In the genomic region with DNA sequence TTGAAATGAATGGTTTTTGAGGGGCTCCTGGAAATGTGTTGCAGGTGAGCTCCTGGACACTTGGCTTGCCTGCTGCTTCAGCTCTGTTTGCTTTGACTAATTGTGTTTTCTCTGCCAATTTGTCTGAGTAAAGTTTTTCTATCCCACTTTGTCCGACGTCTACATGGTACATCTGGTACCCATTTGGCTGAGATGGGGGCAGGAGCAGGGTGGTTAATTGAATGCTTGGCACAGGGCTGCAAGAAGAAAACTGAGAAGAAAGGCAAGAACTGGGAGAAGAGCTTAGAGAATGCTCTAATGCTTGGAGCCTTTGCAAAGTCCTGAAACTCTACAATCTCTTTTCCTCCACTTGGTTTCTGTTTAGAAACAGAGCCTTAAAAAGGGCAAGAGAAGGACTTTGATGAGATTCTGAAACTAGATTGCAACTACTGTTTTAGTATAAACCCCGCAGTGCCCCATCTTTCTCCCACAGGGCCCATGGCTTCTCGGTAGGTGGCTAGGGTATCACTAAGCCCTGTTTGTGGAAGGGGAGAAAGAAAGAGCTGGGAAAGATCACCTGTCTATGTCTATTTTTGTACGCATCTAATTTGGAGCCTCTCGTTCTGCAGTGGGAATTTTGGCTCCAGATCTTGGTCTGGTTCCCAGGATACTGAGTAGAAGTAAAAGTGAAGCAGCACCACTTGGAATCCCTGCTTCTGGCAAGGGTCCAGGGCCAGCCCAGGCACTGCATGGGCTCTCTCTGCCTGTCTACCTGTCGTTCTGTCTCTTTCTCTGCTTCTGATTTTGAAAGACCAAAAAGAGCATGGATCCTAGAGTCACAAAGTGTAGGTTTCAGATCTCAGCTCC, we compare ENCODE assay signal across 14 cellular contexts.
DNase-seq lines count a peak whose midpoint lies in the region; ATAC-seq and TF ChIP-seq lines count a peak whose summit lies in the region.
"Had no signal": no experiment of that assay in that cellular context is flagged by ENCODE, and none has a peak within 500 bp of the region (broad histone marks: within the 10 kb centered on the region; RNA-seq: fewer than 3 reads in every experiment).

No MANE protein-coding gene starts in this region.

- no peaks in the 10 kb centered on the region for H3K27me3 Mint-ChIP-seq in activated CD4-positive, alpha-beta memory T cell treated with anti-CD3 and anti-CD28 coated beads, Interleukin-2, amount 10 ng/mL, durations not matched to agents 7 days and 5 days
- H3K27me3 Mint-ChIP-seq: memory B cell had no signal

- H3K4me2 ChIP-seq in PC-3 (ENCODE audit: low read length) = no peak overlapping the region

- no peak overlapping the region for H2AFZ ChIP-seq in PC-3 (ENCODE audit: low read length)

- H3K9me2 ChIP-seq in PC-3 (replicated peaks; ENCODE audit: low read length) = no peaks in the 10 kb centered on the region

- POLR2A ChIA-PET in PC-3 (lab: Charles Lee; ENCODE audit: unreplicated experiment) = no interaction called here
- POLR2A ChIA-PET in activated CD4-positive, alpha-beta memory T cell treated with anti-CD3 and anti-CD28 coated beads, Interleukin-2, amount 10 ng/mL, durations not matched to agents 7 days and 5 days (lab: Charles Lee) = no interaction called here

- no peaks in the 10 kb centered on the region for H3F3A ChIP-seq in PC-3 (ENCODE audit: low read length, unreplicated experiment)

- H3K9ac ChIP-seq in PC-3 (ENCODE audit: low read length) (no peak overlapping the region), stomach smooth muscle (ENCODE audit: low read length in 2 of 2) (peak overlapping the region in 1 of 2 donors; percentile 61)

- DNase-seq in PC-3 (no peak), heart right ventricle (peak; percentile 72 to 77), AML-193 (lab: John Stamatoyannopoulos, UW) (no peak), epidermal melanocyte (ENCODE audit: insufficient read length, low spot score) (no peak), ecto neural progenitor cell (ENCODE audit: low spot score) (no peak)
- DNase-seq in activated CD4-positive, alpha-beta memory T cell treated with anti-CD3 and anti-CD28 coated beads, Interleukin-2, amount 10 ng/mL, durations not matched to agents 7 days and 5 days = no peak
- DNase-seq: activated T-cell treated with anti-CD3 and anti-CD28 coated beads for 4 hours, EL had no signal

- H3K4me3 ChIP-seq in PC-3 (ENCODE audit: low read length) = no peak overlapping the region
- H3K4me3 ChIP-seq in heart right ventricle = peak overlapping the region in 2 of 10 donors; percentile 57 to 60
- H3K4me3 ChIP-seq in stomach smooth muscle (ENCODE audit: low read length in 2 of 2) = peak overlapping the region; percentile 59 to 61
- H3K4me3 ChIP-seq: body of pancreas, spleen had no signal

- intact Hi-C loops in PC-3 (cut with micrococcal nuclease) = no loop called here
- intact Hi-C loops in heart right ventricle (cut with DNase I) = loop anchor here in 1 of 10 donors (5.0 kb wide), 1 partner anchor 223 kb away; no protein-coding TSS in a partner anchor

- H3K4me1 ChIP-seq in PC-3 (ENCODE audit: insufficient read depth, low read length) (no peaks in the 10 kb centered on the region), heart right ventricle (peaks cover 14 to 44% (median 38%) of the 10 kb centered on the region in 9 donors), stomach smooth muscle (ENCODE audit: control insufficient read depth, insufficient read depth, low read length) (peaks cover 39% of the 10 kb centered on the region)

- no TSS peak for BruUV-seq in PC-3 (replicated peaks; lab: Mats Ljungman, UMichigan)

- TF ChIP-seq CTCF in PC-3 (conservative IDR thresholded peaks at IDR 0.05; ENCODE audit: low read depth, low read length) (no peak), heart right ventricle (IDR thresholded peaks at IDR 0.05) (no peak)

- no peaks in the 10 kb centered on the region for H3K27me3 ChIP-seq in PC-3 (ENCODE audit: low read length)
- no peaks in the 10 kb centered on the region for H3K27me3 ChIP-seq in heart right ventricle
- H3K27me3 ChIP-seq in stomach smooth muscle (ENCODE audit: control insufficient read depth in 1 of 2, insufficient read depth in 2 of 2, low read length in 2 of 2) = no peaks in the 10 kb centered on the region
- H3K27me3 ChIP-seq: body of pancreas, spleen had no signal

- H3K4me1 Mint-ChIP-seq in activated CD4-positive, alpha-beta memory T cell treated with anti-CD3 and anti-CD28 coated beads, Interleukin-2, amount 10 ng/mL, durations not matched to agents 7 days and 5 days = no peaks in the 10 kb centered on the region

- H3K4me3 Mint-ChIP-seq in activated CD4-positive, alpha-beta memory T cell treated with anti-CD3 and anti-CD28 coated beads, Interleukin-2, amount 10 ng/mL, durations not matched to agents 7 days and 5 days = no peak overlapping the region
- H3K4me3 Mint-ChIP-seq: memory B cell had no signal

- H3K27ac ChIP-seq in PC-3 (ENCODE audit: low read length) = no peak overlapping the region
- peak overlapping the region in 8 of 10 donors; percentile 36 to 80 (median 72) for H3K27ac ChIP-seq in heart right ventricle
- peak overlapping the region; percentile 81 for H3K27ac ChIP-seq in stomach smooth muscle (ENCODE audit: low read length)
- H3K27ac ChIP-seq: body of pancreas had no signal

- H4K20me1 ChIP-seq in PC-3 (ENCODE audit: low read length) = no peaks in the 10 kb centered on the region

- no peaks in the 10 kb centered on the region for H3K36me3 ChIP-seq in PC-3 (ENCODE audit: low read depth, low read length)
- no peaks in the 10 kb centered on the region for H3K36me3 ChIP-seq in heart right ventricle
- H3K36me3 ChIP-seq in stomach smooth muscle (ENCODE audit: control insufficient read depth in 2 of 2, insufficient read depth in 2 of 2, low read length in 2 of 2) = no peaks in the 10 kb centered on the region

- CTCF ChIA-PET in PC-3 (lab: Charles Lee) = no interaction called here
- CTCF ChIA-PET in activated CD4-positive, alpha-beta memory T cell treated with anti-CD3 and anti-CD28 coated beads, Interleukin-2, amount 10 ng/mL, durations not matched to agents 7 days and 5 days (lab: Charles Lee) = no interaction called here

- ATAC-seq in GM18868 (IDR thresholded peaks at IDR 0.05; ENCODE audit: unreplicated experiment) = peak; percentile 32
- peak; percentile 31; the same call in 1 of the 2 replicates for ATAC-seq in PC-3
- ATAC-seq in heart right ventricle = peak; percentile 71 to 90 (median 84)
- ATAC-seq: Panc1 had no signal

- peaks cover 7% of the 10 kb centered on the region for H3K9me3 Mint-ChIP-seq in activated CD4-positive, alpha-beta memory T cell treated with anti-CD3 and anti-CD28 coated beads, Interleukin-2, amount 10 ng/mL, durations not matched to agents 7 days and 5 days

- 37 to 43% methylated on average over 7 of the region's 7 CpGs for WGBS in heart right ventricle, 2 donors

- no peak overlapping the region for H3K27ac Mint-ChIP-seq in activated CD4-positive, alpha-beta memory T cell treated with anti-CD3 and anti-CD28 coated beads, Interleukin-2, amount 10 ng/mL, durations not matched to agents 7 days and 5 days
- H3K27ac Mint-ChIP-seq: memory B cell had no signal

- no peaks in the 10 kb centered on the region for H3K9me3 ChIP-seq in PC-3 (ENCODE audit: low read length)
- peaks cover 0 to 5% (median 0%) of the 10 kb centered on the region in 11 donors for H3K9me3 ChIP-seq in heart right ventricle
- H3K9me3 ChIP-seq in stomach smooth muscle (ENCODE audit: control insufficient read depth in 2 of 2, low read length in 2 of 2) = no peaks in the 10 kb centered on the region
- H3K9me3 ChIP-seq: body of pancreas had no signal

- H3K36me3 Mint-ChIP-seq in activated CD4-positive, alpha-beta memory T cell treated with anti-CD3 and anti-CD28 coated beads, Interleukin-2, amount 10 ng/mL, durations not matched to agents 7 days and 5 days (ENCODE audit: low read depth) = no peaks in the 10 kb centered on the region

- no peaks in the 10 kb centered on the region for H3K79me2 ChIP-seq in PC-3 (ENCODE audit: low read length)

Comparison
In these comparisons a context has a peak if more than half of its experiments do, and no peak if none do; other contexts are left out.
1. ATAC-seq: peak in every context shown above with its lines; median percentile 84 in heart right ventricle; 32 in GM18868; 31 in PC-3.
2. DNase-seq: peak in heart right ventricle (2 of 2); none in PC-3 (single experiment), AML-193 (0 of 2), activated CD4-positive, alpha-beta memory T cell treated with anti-CD3 and anti-CD28 coated beads, Interleukin-2, amount 10 ng/mL, durations not matched to agents 7 days and 5 days (single experiment), epidermal melanocyte (single experiment) and ecto neural progenitor cell (single experiment).